1 cellular context compared by ENCODE assay signal in genomic region chr4:145168578-145169187, GRCh38.
TF ChIP-seq lines count a peak whose summit lies in the region.

No MANE protein-coding gene starts in this region.

TF ChIP-seq in GM23338, 12 proteins besides CTCF, POLR2A, EP300 and RAD21 (continued from another document):
- no peak for TF ChIP-seq ZNF462 (CRISPR knock-in tag; IDR thresholded peaks at IDR 0.05)
- no peak for TF ChIP-seq CREB1 (CRISPR knock-in tag; IDR thresholded peaks at IDR 0.05; ENCODE audit: low read depth)
- no peak for TF ChIP-seq STAT1 (IDR thresholded peaks at IDR 0.05; ENCODE audit: unreplicated experiment)
- no peak for TF ChIP-seq ZNF331 (CRISPR knock-in tag; IDR thresholded peaks at IDR 0.05; ENCODE audit: low read depth)
- TF ChIP-seq ZNF114 (CRISPR knock-in tag; IDR thresholded peaks at IDR 0.05): no peak
- TF ChIP-seq EZH2 (IDR thresholded peaks at IDR 0.05; ENCODE audit: low read depth, unreplicated experiment): no peak
- no peak for TF ChIP-seq EZH2phosphoT487 (IDR thresholded peaks at IDR 0.05; ENCODE audit: unreplicated experiment)
- TF ChIP-seq NANOG (IDR thresholded peaks at IDR 0.05; ENCODE audit: borderline replicate concordance): no peak
- no peak for TF ChIP-seq POLR2AphosphoS5 (IDR thresholded peaks at IDR 0.05; ENCODE audit: low read depth)
- TF ChIP-seq, protein P1, sequence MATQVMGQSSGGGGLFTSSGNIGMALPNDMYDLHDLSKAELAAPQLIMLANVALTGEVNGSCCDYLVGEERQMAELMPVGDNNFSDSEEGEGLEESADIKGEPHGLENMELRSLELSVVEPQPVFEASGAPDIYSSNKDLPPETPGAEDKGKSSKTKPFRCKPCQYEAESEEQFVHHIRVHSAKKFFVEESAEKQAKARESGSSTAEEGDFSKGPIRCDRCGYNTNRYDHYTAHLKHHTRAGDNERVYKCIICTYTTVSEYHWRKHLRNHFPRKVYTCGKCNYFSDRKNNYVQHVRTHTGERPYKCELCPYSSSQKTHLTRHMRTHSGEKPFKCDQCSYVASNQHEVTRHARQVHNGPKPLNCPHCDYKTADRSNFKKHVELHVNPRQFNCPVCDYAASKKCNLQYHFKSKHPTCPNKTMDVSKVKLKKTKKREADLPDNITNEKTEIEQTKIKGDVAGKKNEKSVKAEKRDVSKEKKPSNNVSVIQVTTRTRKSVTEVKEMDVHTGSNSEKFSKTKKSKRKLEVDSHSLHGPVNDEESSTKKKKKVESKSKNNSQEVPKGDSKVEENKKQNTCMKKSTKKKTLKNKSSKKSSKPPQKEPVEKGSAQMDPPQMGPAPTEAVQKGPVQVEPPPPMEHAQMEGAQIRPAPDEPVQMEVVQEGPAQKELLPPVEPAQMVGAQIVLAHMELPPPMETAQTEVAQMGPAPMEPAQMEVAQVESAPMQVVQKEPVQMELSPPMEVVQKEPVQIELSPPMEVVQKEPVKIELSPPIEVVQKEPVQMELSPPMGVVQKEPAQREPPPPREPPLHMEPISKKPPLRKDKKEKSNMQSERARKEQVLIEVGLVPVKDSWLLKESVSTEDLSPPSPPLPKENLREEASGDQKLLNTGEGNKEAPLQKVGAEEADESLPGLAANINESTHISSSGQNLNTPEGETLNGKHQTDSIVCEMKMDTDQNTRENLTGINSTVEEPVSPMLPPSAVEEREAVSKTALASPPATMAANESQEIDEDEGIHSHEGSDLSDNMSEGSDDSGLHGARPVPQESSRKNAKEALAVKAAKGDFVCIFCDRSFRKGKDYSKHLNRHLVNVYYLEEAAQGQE (IDR thresholded peaks at IDR 0.05; ENCODE audit: unreplicated experiment): no peak
